31 cellular contexts compared by ENCODE assay signal in genomic region chr3:14363976-14364375, GRCh38. TPM values are rescaled to one million over a fixed set of nuclear protein-coding genes. Genes with fewer than 3 reads are reported as not detected.
A peak's percentile ranks its signal among the peaks of the same experiment; 100 is the strongest.
DNase-seq lines count a peak whose midpoint lies in the region; ATAC-seq and TF ChIP-seq lines count a peak whose summit lies in the region.
"Had no signal": no experiment of that assay in that cellular context is flagged by ENCODE, and none has a peak within 500 bp of the region (broad histone marks: within the 10 kb centered on the region; RNA-seq: fewer than 3 reads in every experiment).

No MANE protein-coding gene starts in this region.

- H3K79me2 ChIP-seq in osteoblast (ENCODE audit: insufficient read depth, low read length), result no peaks in the 10 kb centered on the region

- no peak overlapping the region for H2AFZ ChIP-seq in osteoblast (ENCODE audit: low read length)

- no peaks in the 10 kb centered on the region for H3K4me1 ChIP-seq in osteoblast (ENCODE audit: insufficient read depth, low read length)
- H3K4me1 ChIP-seq in spleen, result peaks cover 0 to 20% (median 2%) of the 10 kb centered on the region in 6 donors
- H3K4me1 ChIP-seq: BE2C, pancreas had no signal

- H3K4me2 ChIP-seq in osteoblast (ENCODE audit: insufficient read depth, low read length), result peak overlapping the region; percentile 21

- H3K4me3 ChIP-seq in osteoblast (ENCODE audit: insufficient read depth, low read length) (no peak overlapping the region), spleen (no peak overlapping the region)
- H3K4me3 ChIP-seq: pancreas had no signal

- peaks cover 28% of the 10 kb centered on the region for H3K27me3 ChIP-seq in osteoblast (ENCODE audit: insufficient read depth, low read length)
- no peaks in the 10 kb centered on the region for H3K27me3 ChIP-seq in spleen (replicated peaks in 1 of 7)
- H3K27me3 ChIP-seq: BE2C, pancreas had no signal

- H3K36me3 ChIP-seq in osteoblast (ENCODE audit: insufficient read depth, low read length), result no peaks in the 10 kb centered on the region
- H3K36me3 ChIP-seq in spleen, result no peaks in the 10 kb centered on the region
- H3K36me3 ChIP-seq: BE2C, pancreas had no signal

- WGBS in spleen, 5 donors, result 32 to 40% (median 38%) methylated on average over 5 of the region's 5 CpGs

- peak; percentile 55 for DNase-seq in ELR (ENCODE audit: low read depth)
- peak; percentile 31 for DNase-seq in UCSD-AML1 (lab: John Stamatoyannopoulos, UW; ENCODE audit: unreplicated experiment)
- DNase-seq in glomerular visceral epithelial cell (ENCODE audit: extremely low spot score), result peak; percentile 80
- DNase-seq in osteoblast (ENCODE audit: insufficient read length, low spot score, missing footprints), result no peak
- no peak for DNase-seq in SW 1271 (lab: John Stamatoyannopoulos, UW)
- DNase-seq in DMS53 treated with DMSO at 0.1 percent for 48 hours (lab: John Stamatoyannopoulos, UW; ENCODE audit: unreplicated experiment), result no peak
- no peak for DNase-seq in spleen
- DNase-seq: ACHN; activated CD4-positive, alpha-beta T cell treated with anti-CD3 and anti-CD28 coated beads, Interleukin-2, amount 50 U/mL, for 4 hours; activated CD4-positive, CD25-positive, alpha-beta regulatory T cell; activated naive CD4-positive, alpha-beta T cell treated with Interleukin-2 at 50 U/mL for 16 hours; amniotic stem cell; BE2C; COR-L47; DMS79; GOT3; Kasumi-1; left ventricle myocardium superior; natural killer cell; NCI-H1092; NCI-H187 treated with DMSO at 0.1 percent for 48 hours; NCI-H524 treated with DMSO at 0.1 percent for 48 hours; NK-92 treated with Interleukin-12 subunit alpha and Interleukin-12 subunit beta, amount 100 ng/mL, for 24 hours; SHP77 treated with DMSO at 0.1 percent for 48 hours; stimulated activated CD4-positive, alpha-beta T cell treated with anti-CD3 and anti-CD28 coated beads, Interleukin-12 subunit alpha, Interleukin-12 subunit beta, amount 100 ng/mL, for 4 hours; stimulated activated CD4-positive, alpha-beta T cell treated with anti-CD3 and anti-CD28 coated beads, Interleukin-4, amount 100 ng/mL, for 1 hour; T1000 had no signal

- ATAC-seq in HG03280 (IDR thresholded peaks at IDR 0.05; ENCODE audit: unreplicated experiment), result no peak
- ATAC-seq: HepG2, left ventricle myocardium superior, natural killer cell, right cardiac atrium had no signal

- H4K20me1 ChIP-seq in osteoblast (ENCODE audit: insufficient read depth, low read length), result no peaks in the 10 kb centered on the region

- H3K27ac ChIP-seq in osteoblast (ENCODE audit: low read depth, low read length) (no peak overlapping the region), spleen (no peak overlapping the region)
- H3K27ac ChIP-seq: pancreas had no signal

- no peaks in the 10 kb centered on the region for H3K9me3 ChIP-seq in osteoblast (ENCODE audit: low read depth, low read length)
- H3K9me3 ChIP-seq in spleen, result no peaks in the 10 kb centered on the region
- H3K9me3 ChIP-seq: BE2C, pancreas had no signal

- TF ChIP-seq POLR2A in spleen (IDR thresholded peaks at IDR 0.05), result no peak

- intact Hi-C loops in spleen (cut with DNase I; ENCODE audit: low total_unique reads), result no loop called here

- no peak for TF ChIP-seq CTCF in osteoblast (IDR thresholded peaks at IDR 0.05; ENCODE audit: extremely low read depth, low read depth, low read length)
- TF ChIP-seq CTCF in spleen (IDR thresholded peaks at IDR 0.05 in 8 of 11, conservative IDR thresholded peaks at IDR 0.05 in 3 of 11), result no peak

RNA-seq across cellular contexts. Expression of gene SLC6A6, which starts 38.4 kb away (rescaled TPM):
- total RNA-seq in osteoblast (76.6 and 86.5 TPM in 2 replicates), spleen (100 to 1,000 TPM in 6 of 7 donors, 10 to 100 TPM in 1; 75.4 to 150 (median 128) TPM)
- 10 to 100 TPM in 1 of 3 donors, 1 to 10 TPM in 2; 3.4 to 14.2 (median 3.9) TPM for polyA plus RNA-seq in spleen

Comparison
In these comparisons a context has a peak if more than half of its experiments do, and no peak if none do; other contexts are left out.
1. DNase-seq: peak in ELR (single experiment), UCSD-AML1 (single experiment) and glomerular visceral epithelial cell (single experiment); none in osteoblast (single experiment), SW 1271 (0 of 2), DMS53 treated with DMSO at 0.1 percent for 48 hours (single experiment) and spleen (single experiment).